ENCODE assay signal across 9 cellular contexts in genomic region chr9:91207481-91207888, GRCh38.
DNase-seq lines count a peak whose midpoint lies in the region; TF ChIP-seq lines count a peak whose summit lies in the region.
"Had no signal": no experiment of that assay in that cellular context is flagged by ENCODE, and none has a peak within 500 bp of the region (broad histone marks: within the 10 kb centered on the region; RNA-seq: fewer than 3 reads in every experiment).

No MANE protein-coding gene starts in this region.

- H3K9me3 ChIP-seq in OCI-LY3 (ENCODE audit: insufficient read depth, low read length) (peaks cover 5% of the 10 kb centered on the region; the same call in 1 of the 2 replicates), smooth muscle cell (replicated peaks; ENCODE audit: low read depth) (peaks cover 5% of the 10 kb centered on the region)

- H3K9ac ChIP-seq in OCI-LY3 (ENCODE audit: low read length): no peak overlapping the region
- H3K9ac ChIP-seq in smooth muscle cell (ENCODE audit: low read depth): no peak overlapping the region

- H3F3A ChIP-seq in smooth muscle cell (ENCODE audit: low read depth): peaks cover 17% of the 10 kb centered on the region

- H3K79me2 ChIP-seq in OCI-LY3 (ENCODE audit: low read length) (no peaks in the 10 kb centered on the region), smooth muscle cell (ENCODE audit: low read depth) (no peaks in the 10 kb centered on the region)

- no peaks in the 10 kb centered on the region for H3K27me3 Mint-ChIP-seq in activated T-cell treated with anti-CD3 and anti-CD28 coated beads, Interleukin-2, amount 50 U/mL, for 24 hours

- H3K36me3 ChIP-seq in OCI-LY3 (replicated peaks; ENCODE audit: low read depth, low read length) (no peaks in the 10 kb centered on the region), smooth muscle cell (ENCODE audit: low read depth) (peaks cover 8% of the 10 kb centered on the region)

- H3K4me2 ChIP-seq in OCI-LY3 (ENCODE audit: low read length): peak overlapping the region; percentile 75
- H3K4me2 ChIP-seq in smooth muscle cell: peak overlapping the region; percentile 55

- H4K20me1 ChIP-seq in OCI-LY3 (ENCODE audit: insufficient read depth, low read length) (no peaks in the 10 kb centered on the region), smooth muscle cell (ENCODE audit: low read depth) (peaks cover 4% of the 10 kb centered on the region)

- peak overlapping the region; percentile 38 for H3K4me3 Mint-ChIP-seq in activated T-cell treated with anti-CD3 and anti-CD28 coated beads, Interleukin-2, amount 50 U/mL, for 24 hours

- no peak for DNase-seq in activated T-cell treated with anti-CD3 and anti-CD28 coated beads, Interleukin-2, amount 50 U/mL, for 24 hours
- DNase-seq in activated T-cell treated with anti-CD3 and anti-CD28 coated beads for 4 hours: no peak
- peak; percentile 91 for DNase-seq in fibroblast of peridontal ligament (ENCODE audit: extremely low read depth)
- no peak for DNase-seq in smooth muscle cell (lab: John Stamatoyannopoulos, UW; ENCODE audit: unreplicated experiment)
- DNase-seq in NCI-H524 (lab: John Stamatoyannopoulos, UW): no peak
- DNase-seq in NCI-H1105 treated with DMSO at 0.1 percent for 48 hours (lab: John Stamatoyannopoulos, UW): no peak
- no peak for DNase-seq in activated CD8-positive, alpha-beta memory T cell treated with anti-CD3 and anti-CD28 coated beads for 24 hours
- DNase-seq: DND-41 had no signal

- H3K27ac ChIP-seq in OCI-LY3 (ENCODE audit: low read length) (peak overlapping the region; percentile 21; the same call in 1 of the 2 replicates), smooth muscle cell (ENCODE audit: low read depth) (peak overlapping the region; percentile 59)

- H2AFZ ChIP-seq in OCI-LY3 (ENCODE audit: low read depth, low read length): no peak overlapping the region
- no peak overlapping the region for H2AFZ ChIP-seq in smooth muscle cell (ENCODE audit: low read depth)

- H3K9me3 Mint-ChIP-seq in activated T-cell treated with anti-CD3 and anti-CD28 coated beads, Interleukin-2, amount 50 U/mL, for 24 hours: peaks cover 32% of the 10 kb centered on the region

- WGBS in smooth muscle cell (ENCODE audit: low lambda C conversion rate): 40% methylated on average over 6 of the region's 6 CpGs

- H3K27me3 ChIP-seq in OCI-LY3 (ENCODE audit: low read depth, low read length): peaks cover 22% of the 10 kb centered on the region
- no peaks in the 10 kb centered on the region for H3K27me3 ChIP-seq in smooth muscle cell (ENCODE audit: low read depth)

- H3K4me1 ChIP-seq in OCI-LY3 (ENCODE audit: low read length) (peaks cover 23% of the 10 kb centered on the region), smooth muscle cell (ENCODE audit: low read depth) (no peaks in the 10 kb centered on the region)

- peaks cover 76% of the 10 kb centered on the region for H3K4me1 Mint-ChIP-seq in activated T-cell treated with anti-CD3 and anti-CD28 coated beads, Interleukin-2, amount 50 U/mL, for 24 hours (ENCODE audit: low read depth)

- peak overlapping the region; percentile 98 for H3K27ac Mint-ChIP-seq in activated T-cell treated with anti-CD3 and anti-CD28 coated beads, Interleukin-2, amount 50 U/mL, for 24 hours

- H3K4me3 ChIP-seq in OCI-LY3 (ENCODE audit: low read length) (peak overlapping the region; percentile 52), smooth muscle cell (no peak overlapping the region)

- no peak for TF ChIP-seq CTCF in OCI-LY3 (IDR thresholded peaks at IDR 0.05; ENCODE audit: low read depth, low read length)
- TF ChIP-seq CTCF in smooth muscle cell (IDR thresholded peaks at IDR 0.05; ENCODE audit: borderline replicate concordance, insufficient read depth, poor library complexity, severe bottlenecking): no peak

- peaks cover 58% of the 10 kb centered on the region for H3K36me3 Mint-ChIP-seq in activated T-cell treated with anti-CD3 and anti-CD28 coated beads, Interleukin-2, amount 50 U/mL, for 24 hours (ENCODE audit: low read depth)
